8 cellular contexts compared by ENCODE assay signal in the genomic region with DNA sequence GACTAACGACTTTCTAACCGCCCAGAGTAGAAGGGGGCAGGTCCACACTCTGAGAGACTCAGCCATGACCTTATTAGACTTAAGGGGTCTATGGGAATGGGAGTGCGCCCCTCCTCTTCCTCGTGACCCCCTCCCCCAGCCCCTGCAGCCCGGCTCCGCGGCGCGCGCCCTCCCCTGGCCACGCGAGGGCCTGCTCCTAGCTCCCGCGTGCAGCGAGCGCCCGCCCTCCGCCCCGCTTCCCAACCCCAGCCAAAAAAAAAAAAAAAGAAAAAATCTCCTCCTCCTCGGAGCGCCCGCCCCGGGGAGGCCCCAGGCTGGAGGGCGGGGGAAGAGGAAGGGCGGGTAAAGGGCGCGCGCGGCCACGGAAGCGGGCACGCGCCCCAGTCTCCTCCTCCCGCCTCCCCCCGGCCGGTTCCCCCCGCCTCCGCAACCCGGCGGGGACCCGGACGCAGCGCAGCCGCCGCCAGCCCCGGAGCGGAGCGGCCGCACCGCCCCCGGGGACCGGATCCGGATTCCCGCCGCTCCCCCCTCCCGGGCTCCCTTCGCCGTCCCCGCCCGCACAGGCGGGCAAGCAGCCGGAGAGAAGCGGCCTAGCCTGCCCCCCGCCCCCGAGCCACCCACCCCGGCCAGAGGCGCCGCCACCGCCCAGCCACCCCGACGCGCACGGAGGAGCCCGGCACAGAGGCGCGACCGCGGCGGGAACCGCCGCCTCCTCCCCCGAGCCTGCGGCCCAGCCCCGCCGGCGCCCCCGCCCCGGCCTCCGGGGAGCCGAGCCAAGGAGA. TPM values are rescaled to one million over a fixed set of nuclear protein-coding genes. Genes with fewer than 3 reads are reported as not detected.
DNase-seq lines count a peak whose midpoint lies in the region; ATAC-seq and TF ChIP-seq lines count a peak whose summit lies in the region.

No MANE protein-coding gene starts in this region.

- CTCF ChIA-PET in PC-3 (lab: Charles Lee), result interaction anchor here (0.6 to 1.2 kb wide), 11 partner anchors 9 to 326 kb away, joined by 3 to 6 read pairs (median 5); partner anchors contain the start of gene TMUB2

- 0% methylated on average over 5 to 9 of the region's 90 CpGs for WGBS in esophagus squamous epithelium, 2 donors

- DNase-seq in COLO829 (ENCODE audit: low spot score) (peak; percentile 79), KBM-7 (peak; percentile 96), PC-3 (peak; percentile 97), esophagus squamous epithelium (lab: John Stamatoyannopoulos, UW) (peak; percentile 27), myocyte (ENCODE audit: low read depth) (peak; percentile 92)
- DNase-seq in activated T-cell treated with anti-CD3 and anti-CD28 coated beads, Interleukin-2, amount 50 U/mL, for 48 hours, result peak; percentile 89 to 92
- peak; percentile 83 to 93 for DNase-seq in stimulated activated effector memory CD8-positive, alpha-beta T cell treated with anti-CD3 and anti-CD28 coated beads, Interleukin-12 subunit alpha, Interleukin-12 subunit beta, amount 100 ng/mL, for 72 hours (ENCODE audit: low spot score in 2 of 2)

- no peaks in the 10 kb centered on the region for H4K20me1 ChIP-seq in PC-3 (ENCODE audit: low read length)

- H3K9me2 ChIP-seq in PC-3 (replicated peaks; ENCODE audit: low read length), result no peaks in the 10 kb centered on the region

- POLR2A ChIA-PET in PC-3 (lab: Charles Lee; ENCODE audit: unreplicated experiment), result interaction anchor here (0.6 to 1.6 kb wide), 7 partner anchors 30 to 1170 kb away, joined by 3 to 15 read pairs (median 7); no protein-coding TSS in a partner anchor

- ATAC-seq in GM21447 (IDR thresholded peaks at IDR 0.05; ENCODE audit: unreplicated experiment) (peak; percentile 21), PC-3 (peak; percentile 10)
- ATAC-seq in stimulated activated effector memory CD8-positive, alpha-beta T cell treated with anti-CD3 and anti-CD28 coated beads, Interleukin-12 subunit alpha, Interleukin-12 subunit beta, amount 100 ng/mL, for 72 hours, result peak; percentile 61

- H3K9ac ChIP-seq in PC-3 (ENCODE audit: low read length), result peak overlapping the region; percentile 97

- peaks cover 62% of the 10 kb centered on the region for H3K4me1 Mint-ChIP-seq in stimulated activated effector memory CD8-positive, alpha-beta T cell treated with anti-CD3 and anti-CD28 coated beads, Interleukin-12 subunit alpha, Interleukin-12 subunit beta, amount 100 ng/mL, for 72 hours

- H3K4me2 ChIP-seq in PC-3 (ENCODE audit: low read length), result peak overlapping the region; percentile 93

- H3K27ac ChIP-seq in PC-3 (ENCODE audit: low read length) (peak overlapping the region; percentile 71), esophagus squamous epithelium (peak overlapping the region; percentile 97 to 100 (median 99))

- H3F3A ChIP-seq in PC-3 (ENCODE audit: low read length, unreplicated experiment), result peaks cover 6% of the 10 kb centered on the region

- peak in 2 of 4 donors; percentile 36 to 77 for TF ChIP-seq POLR2A in esophagus squamous epithelium (IDR thresholded peaks at IDR 0.05)

- H3K4me3 ChIP-seq in PC-3 (ENCODE audit: low read length) (peak overlapping the region; percentile 73), esophagus squamous epithelium (peak overlapping the region; percentile 92 to 99 (median 99))

- H3K79me2 ChIP-seq in PC-3 (ENCODE audit: low read length), result peaks cover 62% of the 10 kb centered on the region

- intact Hi-C loops in PC-3 (cut with micrococcal nuclease), result loop anchor here (1.0 kb wide), 1 partner anchor 106 kb away; the partner anchor contains the start of gene SLC25A39
- intact Hi-C loops in esophagus squamous epithelium (cut with DNase I), result no loop called here

- peak overlapping the region; percentile 80 for H3K4me3 Mint-ChIP-seq in stimulated activated effector memory CD8-positive, alpha-beta T cell treated with anti-CD3 and anti-CD28 coated beads, Interleukin-12 subunit alpha, Interleukin-12 subunit beta, amount 100 ng/mL, for 72 hours

- H3K27me3 ChIP-seq in PC-3 (ENCODE audit: low read length) (no peaks in the 10 kb centered on the region), esophagus squamous epithelium (no peaks in the 10 kb centered on the region)

- peak overlapping the region; percentile 93 for H3K27ac Mint-ChIP-seq in stimulated activated effector memory CD8-positive, alpha-beta T cell treated with anti-CD3 and anti-CD28 coated beads, Interleukin-12 subunit alpha, Interleukin-12 subunit beta, amount 100 ng/mL, for 72 hours

- H3K4me1 ChIP-seq in PC-3 (ENCODE audit: insufficient read depth, low read length) (peaks cover 32% of the 10 kb centered on the region), esophagus squamous epithelium (peaks cover 28 to 49% (median 29%) of the 10 kb centered on the region in 3 donors)

- peak overlapping the region; percentile 44 for H2AFZ ChIP-seq in PC-3 (ENCODE audit: low read length)

- H3K36me3 Mint-ChIP-seq in stimulated activated effector memory CD8-positive, alpha-beta T cell treated with anti-CD3 and anti-CD28 coated beads, Interleukin-12 subunit alpha, Interleukin-12 subunit beta, amount 100 ng/mL, for 72 hours, result peaks cover 75% of the 10 kb centered on the region

- no TSS peak for BruUV-seq in PC-3 (replicated peaks; lab: Mats Ljungman, UMichigan)

- H3K9me3 ChIP-seq in PC-3 (ENCODE audit: low read length) (no peaks in the 10 kb centered on the region), esophagus squamous epithelium (no peaks in the 10 kb centered on the region)

- in situ Hi-C loops in KBM-7 (cut with MboI; ENCODE audit: low pct_unique_long_range_greater_than_20kb, low sequenced_read_pairs), result loop anchor here (10.0 kb wide), 1 partner anchor 106 kb away; the partner anchor contains the start of gene SLC25A39

- H3K9me3 Mint-ChIP-seq in stimulated activated effector memory CD8-positive, alpha-beta T cell treated with anti-CD3 and anti-CD28 coated beads, Interleukin-12 subunit alpha, Interleukin-12 subunit beta, amount 100 ng/mL, for 72 hours, result no peaks in the 10 kb centered on the region

- peaks cover 37% of the 10 kb centered on the region for H3K36me3 ChIP-seq in PC-3 (ENCODE audit: low read depth, low read length)
- H3K36me3 ChIP-seq in esophagus squamous epithelium, result peaks cover 20 to 42% (median 27%) of the 10 kb centered on the region in 3 donors

- TF ChIP-seq CTCF in PC-3 (conservative IDR thresholded peaks at IDR 0.05; ENCODE audit: low read depth, low read length) (peak; percentile 76), esophagus squamous epithelium (IDR thresholded peaks at IDR 0.05) (peak; percentile 29 to 65 (median 52))

RNA-seq across cellular contexts. Expression of gene UBTF, which starts 0.9 kb away (rescaled TPM):
- total RNA-seq in PC-3 (2014; rRNA removed) (139 and 183 TPM in 2 replicates), esophagus squamous epithelium (10 to 100 TPM; 38.9 to 57.4 (median 51.0) TPM), myocyte (45.7 and 65.8 TPM in 2 replicates)
- polyA plus RNA-seq in myocyte (2012), result 54.7 TPM

RNA-seq across cellular contexts. Expression of gene ATXN7L3, which starts 18.9 kb away (rescaled TPM):
- total RNA-seq in PC-3 (2014; rRNA removed), result 73.9 and 78.3 TPM in 2 replicates
- 10 to 100 TPM; 37.7 to 47.3 (median 44.0) TPM for total RNA-seq in esophagus squamous epithelium
- 55.4 and 60.5 TPM in 2 replicates for total RNA-seq in myocyte
- 49.3 TPM for polyA plus RNA-seq in myocyte (2012)

RNA-seq across cellular contexts. Expression of gene TMUB2, which starts 31.8 kb away (rescaled TPM):
- total RNA-seq in PC-3 (2014; rRNA removed), result 38.3 and 43.4 TPM in 2 replicates
- total RNA-seq in esophagus squamous epithelium, result 10 to 100 TPM; 14.6 to 25.5 (median 21.6) TPM
- 28.1 and 28.6 TPM in 2 replicates for total RNA-seq in myocyte
- polyA plus RNA-seq in myocyte (2012), result 43.7 TPM

RNA-seq across cellular contexts. Expression of gene ASB16, which starts 48.0 kb away (rescaled TPM):
- total RNA-seq in PC-3 (2014; rRNA removed) (0.35 and 0.51 TPM in 2 replicates), esophagus squamous epithelium (under 1 TPM in 1 of 4 donors, not detected in 3; 0.11 TPM), myocyte (4.0 and 7.8 TPM in 2 replicates)
- polyA plus RNA-seq in myocyte (2012), result 1.7 TPM

RNA-seq across cellular contexts. Expression of gene SLC4A1, which starts 49.4 kb away (rescaled TPM):
- total RNA-seq in PC-3 (2014; rRNA removed), result not detected in 2 replicates
- not detected for total RNA-seq in esophagus squamous epithelium
- total RNA-seq in myocyte, result not detected in 2 replicates
- not detected for polyA plus RNA-seq in myocyte (2012)

Comparison
In these comparisons a context has a peak if more than half of its experiments do, and no peak if none do; other contexts are left out.
1. Peak in every context shown above with its lines: DNase-seq, ATAC-seq, H3K4me3 ChIP-seq and H3K27ac ChIP-seq.
2. DNase-seq: peak in every context shown above with its lines; median percentile 97 in PC-3; 96 in KBM-7; 92 in myocyte; 90 in activated T-cell treated with anti-CD3 and anti-CD28 coated beads, Interleukin-2, amount 50 U/mL, for 48 hours; 88 in stimulated activated effector memory CD8-positive, alpha-beta T cell treated with anti-CD3 and anti-CD28 coated beads, Interleukin-12 subunit alpha, Interleukin-12 subunit beta, amount 100 ng/mL, for 72 hours; 79 in COLO829; 27 in esophagus squamous epithelium.
3. ATAC-seq: peak in every context shown above with its lines; median percentile 61 in stimulated activated effector memory CD8-positive, alpha-beta T cell treated with anti-CD3 and anti-CD28 coated beads, Interleukin-12 subunit alpha, Interleukin-12 subunit beta, amount 100 ng/mL, for 72 hours; 21 in GM21447; 10 in PC-3.